In genomic region chr10:32376780-32377179, GRCh38 we compare ENCODE assay signal across 8 cellular contexts. TPM values are rescaled to one million over a fixed set of nuclear protein-coding genes. Genes with fewer than 3 reads are reported as not detected.
DNase-seq lines count a peak whose midpoint lies in the region; ATAC-seq and TF ChIP-seq lines count a peak whose summit lies in the region.

No MANE protein-coding gene starts in this region.

- peak overlapping the region; percentile 72 to 74 for H3K4me3 Mint-ChIP-seq in stimulated activated naive B cell treated with anti-CD40 and anti-IgM and Interleukin-4, amounts not matched to agents 10 μg/mL and 1 μg/mL and 100 μg/mL, for 72 hours
- H3K4me3 Mint-ChIP-seq in nephron progenitor cell, result no peak overlapping the region

- no peaks in the 10 kb centered on the region for H3K27me3 Mint-ChIP-seq in stimulated activated naive B cell treated with anti-CD40 and anti-IgM and Interleukin-4, amounts not matched to agents 10 μg/mL and 1 μg/mL and 100 μg/mL, for 72 hours
- peaks cover 4% of the 10 kb centered on the region for H3K27me3 Mint-ChIP-seq in nephron progenitor cell (ENCODE audit: low read depth, poor library complexity)

- peaks cover 0 to 8% of the 10 kb centered on the region in 2 donors for H3K36me3 Mint-ChIP-seq in stimulated activated naive B cell treated with anti-CD40 and anti-IgM and Interleukin-4, amounts not matched to agents 10 μg/mL and 1 μg/mL and 100 μg/mL, for 72 hours
- H3K36me3 Mint-ChIP-seq in nephron progenitor cell (ENCODE audit: low read depth), result peaks cover 33% of the 10 kb centered on the region

- H3K9me3 ChIP-seq in RWPE2 (ENCODE audit: severe bottlenecking), result no peaks in the 10 kb centered on the region

- ATAC-seq in RWPE2 (ENCODE audit: low read depth), result no peak
- ATAC-seq in foreskin keratinocyte, result no peak
- ATAC-seq in stimulated activated naive B cell treated with anti-CD40 and anti-IgM and Interleukin-4, amounts not matched to agents 10 μg/mL and 1 μg/mL and 100 μg/mL, for 72 hours (replicated peaks), result no peak
- no peak for ATAC-seq in GM18520 (IDR thresholded peaks at IDR 0.05; ENCODE audit: unreplicated experiment)

- H3K4me3 ChIP-seq in RWPE2 (ENCODE audit: severe bottlenecking), result peak overlapping the region; percentile 63

- no peak overlapping the region for H3K27ac Mint-ChIP-seq in stimulated activated naive B cell treated with anti-CD40 and anti-IgM and Interleukin-4, amounts not matched to agents 10 μg/mL and 1 μg/mL and 100 μg/mL, for 72 hours
- H3K27ac Mint-ChIP-seq in nephron progenitor cell, result no peak overlapping the region

- H3K27me3 ChIP-seq in RWPE2 (ENCODE audit: insufficient read depth, poor library complexity, severe bottlenecking), result no peaks in the 10 kb centered on the region
- H3K27me3 ChIP-seq in foreskin keratinocyte, result no peaks in the 10 kb centered on the region

- DNase-seq in DMS79 treated with DMSO at 0.1 percent for 48 hours (lab: John Stamatoyannopoulos, UW) (peak; percentile 11), DMS79 (lab: John Stamatoyannopoulos, UW) (no peak), RWPE2 (ENCODE audit: low spot score) (no peak), foreskin keratinocyte (peak in 1 of 2 donors; percentile 4), nephron progenitor cell (no peak)
- DNase-seq in stimulated activated naive B cell treated with anti-CD40 and anti-IgM and Interleukin-4, amounts not matched to agents 10 μg/mL and 1 μg/mL and 100 μg/mL, for 72 hours, result no peak
- DNase-seq in stimulated activated naive CD4-positive, alpha-beta T cell treated with Interleukin-2 at 50 U/mL for 16 hours (lab: John Stamatoyannopoulos, UW), result no peak

- H3K4me1 ChIP-seq in RWPE2 (ENCODE audit: insufficient read depth, poor library complexity, severe bottlenecking) (peaks cover 20% of the 10 kb centered on the region), foreskin keratinocyte (peaks cover 6% of the 10 kb centered on the region)

- peak overlapping the region; percentile 71 for H3K27ac ChIP-seq in RWPE2 (ENCODE audit: poor library complexity, severe bottlenecking)
- H3K27ac ChIP-seq in foreskin keratinocyte, result peak overlapping the region; percentile 80

- H3K36me3 ChIP-seq in RWPE2 (ENCODE audit: low read depth), result no peaks in the 10 kb centered on the region

- no peak for TF ChIP-seq CTCF in RWPE2 (IDR thresholded peaks at IDR 0.05; ENCODE audit: poor library complexity, severe bottlenecking)
- no peak for TF ChIP-seq CTCF in foreskin keratinocyte (conservative IDR thresholded peaks at IDR 0.05)
- TF ChIP-seq CTCF in nephron progenitor cell (IDR thresholded peaks at IDR 0.05), result no peak

- peaks cover 8 to 15% of the 10 kb centered on the region in 2 donors for H3K4me1 Mint-ChIP-seq in stimulated activated naive B cell treated with anti-CD40 and anti-IgM and Interleukin-4, amounts not matched to agents 10 μg/mL and 1 μg/mL and 100 μg/mL, for 72 hours
- no peaks in the 10 kb centered on the region for H3K4me1 Mint-ChIP-seq in nephron progenitor cell

- H3K9me3 Mint-ChIP-seq in stimulated activated naive B cell treated with anti-CD40 and anti-IgM and Interleukin-4, amounts not matched to agents 10 μg/mL and 1 μg/mL and 100 μg/mL, for 72 hours, result peaks cover 0 to 3% of the 10 kb centered on the region in 2 donors
- peaks cover 21% of the 10 kb centered on the region for H3K9me3 Mint-ChIP-seq in nephron progenitor cell

RNA-seq across cellular contexts. Expression of gene EPC1, which starts 29.8 kb away (rescaled TPM):
- 11.3 and 12.1 TPM in 2 replicates for total RNA-seq in foreskin keratinocyte
- 4.2 and 5.0 TPM in 2 replicates for polyA plus RNA-seq in foreskin keratinocyte
